ENCODE assay signal across 10 cellular contexts in the genomic region with DNA sequence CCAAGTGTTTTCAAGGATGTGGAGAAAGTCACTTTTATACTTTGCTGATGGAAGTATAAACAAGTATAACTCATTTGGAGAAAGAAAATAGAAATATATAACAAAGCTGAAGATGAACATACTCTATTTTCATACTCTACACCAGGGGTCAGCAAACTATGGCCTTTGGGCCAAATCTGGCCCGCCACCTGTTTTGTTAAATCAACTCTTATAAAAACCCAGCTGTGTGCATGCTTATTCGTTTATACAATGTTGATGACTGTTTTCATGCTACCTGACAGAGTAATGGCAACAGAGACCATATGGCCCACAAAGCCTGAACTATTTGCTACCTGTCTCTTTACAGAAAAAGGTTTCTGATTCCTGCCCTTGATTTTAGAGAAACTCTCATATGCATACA.
DNase-seq lines count a peak whose midpoint lies in the region; ATAC-seq and TF ChIP-seq lines count a peak whose summit lies in the region.
"Had no signal": no experiment of that assay in that cellular context is flagged by ENCODE, and none has a peak within 500 bp of the region (broad histone marks: within the 10 kb centered on the region; RNA-seq: fewer than 3 reads in every experiment).

No MANE protein-coding gene starts in this region.

- TF ChIP-seq EP300 in sigmoid colon (IDR thresholded peaks at IDR 0.05): no peak

- H3K4me3 ChIP-seq in sigmoid colon: no peak overlapping the region

- H3K36me3 ChIP-seq in sigmoid colon: no peaks in the 10 kb centered on the region

- H3K4me3 Mint-ChIP-seq in endothelial cell (ENCODE audit: unreplicated experiment): no peak overlapping the region
- H3K4me3 Mint-ChIP-seq: activated naive CD8-positive, alpha-beta T cell had no signal

- ATAC-seq in GM21447 (IDR thresholded peaks at IDR 0.05; ENCODE audit: unreplicated experiment): no peak

- no peaks in the 10 kb centered on the region for H3K27me3 Mint-ChIP-seq in endothelial cell (ENCODE audit: unreplicated experiment)
- H3K27me3 Mint-ChIP-seq: activated naive CD8-positive, alpha-beta T cell had no signal

- peaks cover 0 to 8% (median 0%) of the 10 kb centered on the region in 4 donors for H3K4me1 ChIP-seq in sigmoid colon

- peak; percentile 24 for TF ChIP-seq CTCF in endothelial cell (IDR thresholded peaks at IDR 0.05; ENCODE audit: unreplicated experiment)
- TF ChIP-seq CTCF in sigmoid colon (IDR thresholded peaks at IDR 0.05): peak in 3 of 4 experiments; percentile 29 to 47 (median 42)

- 46% methylated on average over 2 of the region's 2 CpGs for WGBS in sigmoid colon, 2 donors

- no peaks in the 10 kb centered on the region for H3K9me3 ChIP-seq in sigmoid colon

- H3K4me1 Mint-ChIP-seq in endothelial cell (ENCODE audit: unreplicated experiment): no peaks in the 10 kb centered on the region

- H3K9me3 Mint-ChIP-seq in endothelial cell (ENCODE audit: unreplicated experiment): no peaks in the 10 kb centered on the region

- intact Hi-C loops in sigmoid colon (cut with DNase I): loop anchor here (2.0 to 10.0 kb wide), 2 partner anchors 170 to 426 kb away; partner anchors contain the start of gene THRB

- TF ChIP-seq POLR2A in sigmoid colon (IDR thresholded peaks at IDR 0.05): no peak

- H3K36me3 Mint-ChIP-seq in endothelial cell (ENCODE audit: low read depth, unreplicated experiment): no peaks in the 10 kb centered on the region
- H3K36me3 Mint-ChIP-seq: activated naive CD8-positive, alpha-beta T cell had no signal

- no peak overlapping the region for H3K27ac ChIP-seq in sigmoid colon

- no peaks in the 10 kb centered on the region for H3K27me3 ChIP-seq in sigmoid colon

- no peak overlapping the region for H3K27ac Mint-ChIP-seq in endothelial cell (ENCODE audit: unreplicated experiment)
- H3K27ac Mint-ChIP-seq: activated naive CD8-positive, alpha-beta T cell had no signal

- DNase-seq in NCI-H2196 (lab: John Stamatoyannopoulos, UW; ENCODE audit: unreplicated experiment) (peak; percentile 3), NCI-H2196 treated with DMSO at 0.1 percent for 48 hours (lab: John Stamatoyannopoulos, UW; ENCODE audit: unreplicated experiment) (no peak), NCI-H524 treated with DMSO at 0.1 percent for 48 hours (lab: John Stamatoyannopoulos, UW) (peak; percentile 31), endothelial cell (ENCODE audit: low spot score) (no peak), sigmoid colon (peak; percentile 71), NCI-H446 treated with DMSO at 0.1 percent for 48 hours (lab: John Stamatoyannopoulos, UW) (no peak), AG08396 (ENCODE audit: low spot score) (no peak)
- DNase-seq: H7 had no signal

Comparison
In these comparisons a context has a peak if more than half of its experiments do, and no peak if none do; other contexts are left out.
1. DNase-seq: peak in NCI-H2196 (single experiment), NCI-H524 treated with DMSO at 0.1 percent for 48 hours (single experiment) and sigmoid colon (single experiment); none in NCI-H2196 treated with DMSO at 0.1 percent for 48 hours (single experiment), endothelial cell (single experiment), NCI-H446 treated with DMSO at 0.1 percent for 48 hours (single experiment) and AG08396 (single experiment).